18 cellular contexts compared by ENCODE assay signal in the genomic region with DNA sequence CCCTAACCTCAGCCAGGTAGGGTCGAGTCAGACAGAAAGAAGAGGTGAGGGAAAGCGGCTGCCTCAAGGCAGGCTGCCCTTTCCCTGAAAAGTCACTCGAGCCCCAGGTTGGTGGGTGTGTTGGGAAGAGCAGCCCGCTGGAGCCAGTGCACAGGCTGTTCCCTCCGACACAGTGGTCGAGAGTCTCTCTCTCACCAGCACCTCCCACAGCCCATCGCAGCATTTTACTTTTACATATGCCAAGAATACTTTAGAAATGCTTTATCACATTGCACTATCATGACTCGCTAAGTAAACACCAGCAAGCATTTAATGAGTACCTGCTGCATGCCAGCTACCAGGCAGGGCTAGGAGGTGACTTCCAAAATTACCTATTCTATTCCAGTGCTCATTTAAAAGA. TPM values are rescaled to one million over a fixed set of nuclear protein-coding genes. Genes with fewer than 3 reads are reported as not detected.
DNase-seq lines count a peak whose midpoint lies in the region; ATAC-seq and TF ChIP-seq lines count a peak whose summit lies in the region.
"Had no signal": no experiment of that assay in that cellular context is flagged by ENCODE, and none has a peak within 500 bp of the region (broad histone marks: within the 10 kb centered on the region; RNA-seq: fewer than 3 reads in every experiment).

No MANE protein-coding gene starts in this region.

- no peak overlapping the region for H3K4me3 ChIP-seq in WERI-Rb-1 (ENCODE audit: low read depth, low read length)
- H3K4me3 ChIP-seq: adrenal gland, gastrocnemius medialis, right lobe of liver had no signal

- no peaks in the 10 kb centered on the region for H3K27me3 ChIP-seq in WERI-Rb-1 (ENCODE audit: insufficient read depth, low read depth, severe bottlenecking)
- H3K27me3 ChIP-seq: adrenal gland, gastrocnemius medialis, right lobe of liver had no signal

- ATAC-seq in HG03571 (IDR thresholded peaks at IDR 0.05; ENCODE audit: unreplicated experiment) = no peak
- ATAC-seq: activated CD4-positive, alpha-beta T cell treated with anti-CD3 and anti-CD28 coated beads for 36 hours; activated CD8-positive, alpha-beta memory T cell treated with anti-CD3 and anti-CD28 coated beads, Interleukin-2, amount 10 ng/mL, durations not matched to agents 7 days and 5 days; gastrocnemius medialis; left ventricle myocardium superior had no signal

- DNase-seq in AG08396 (ENCODE audit: low spot score) (peak; percentile 16), HT1080 (ENCODE audit: low read depth) (peak; percentile 16), WERI-Rb-1 (no peak), iris pigment epithelial cell (ENCODE audit: low read depth) (peak; percentile 65), GM19240 (ENCODE audit: insufficient read length, low spot score) (no peak), NCI-H2171 (lab: John Stamatoyannopoulos, UW) (no peak), DMS153 treated with DMSO at 0.1 percent for 48 hours (lab: John Stamatoyannopoulos, UW; ENCODE audit: unreplicated experiment) (no peak)
- DNase-seq: activated CD4-positive, alpha-beta T cell treated with anti-CD3 and anti-CD28 coated beads for 36 hours; activated CD8-positive, alpha-beta memory T cell treated with anti-CD3 and anti-CD28 coated beads, Interleukin-2, amount 10 ng/mL, durations not matched to agents 7 days and 5 days; activated effector memory CD4-positive, alpha-beta T cell treated with Interleukin-2 at 50 U/mL for 16 hours; adrenal gland; gastrocnemius medialis; left ventricle myocardium superior; NCI-H146; NCI-H345; right lobe of liver had no signal

- peak overlapping the region; percentile 54 for H3K27ac ChIP-seq in WERI-Rb-1
- H3K27ac ChIP-seq: adrenal gland, gastrocnemius medialis, right lobe of liver had no signal

- H3K36me3 ChIP-seq in WERI-Rb-1 = peaks cover 18% of the 10 kb centered on the region
- H3K36me3 ChIP-seq: adrenal gland, gastrocnemius medialis, right lobe of liver had no signal

- peak; percentile 29; the same call in 1 of the 2 replicates for TF ChIP-seq CTCF in WERI-Rb-1 (IDR thresholded peaks at IDR 0.05; ENCODE audit: low read depth, low read length)

- no peaks in the 10 kb centered on the region for H3K9me3 ChIP-seq in WERI-Rb-1 (ENCODE audit: severe bottlenecking)
- H3K9me3 ChIP-seq: adrenal gland, gastrocnemius medialis, right lobe of liver had no signal

RNA-seq across cellular contexts. Expression of gene PRPH2, which starts 1.7 kb away (rescaled TPM):
- total RNA-seq in HT1080 (2014; rRNA removed; shearing (Covaris generic)) = not detected in 2 replicates
- polyA plus RNA-seq in HT1080 (2015; cell fraction: cytosol; rRNA removed) = not detected in 2 replicates
- polyA plus RNA-seq in HT1080 (2015; cell fraction: nucleus; rRNA removed) = not detected in 2 replicates
- total RNA-seq: activated CD4-positive, alpha-beta T cell treated with anti-CD3 and anti-CD28 coated beads for 36 hours; osteocyte had no signal

RNA-seq across cellular contexts. Expression of gene TBCC, which starts 25.2 kb away (rescaled TPM):
- total RNA-seq in HT1080 (2014; rRNA removed; shearing (Covaris generic)) = 44.9 and 51.8 TPM in 2 replicates
- polyA plus RNA-seq in HT1080 (2015; cell fraction: cytosol; rRNA removed) = 25.1 and 30.2 TPM in 2 replicates
- 29.6 and 30.1 TPM in 2 replicates for polyA plus RNA-seq in HT1080 (2015; cell fraction: nucleus; rRNA removed)

Comparison
In these comparisons a context has a peak if more than half of its experiments do, and no peak if none do; other contexts are left out.
1. DNase-seq: peak in AG08396 (single experiment), HT1080 (single experiment) and iris pigment epithelial cell (single experiment); none in WERI-Rb-1 (single experiment), GM19240 (single experiment), NCI-H2171 (single experiment) and DMS153 treated with DMSO at 0.1 percent for 48 hours (single experiment).